ENCODE assay signal across 14 cellular contexts in genomic region chr12:132163911-132164288, GRCh38. TPM values are rescaled to one million over a fixed set of nuclear protein-coding genes. Genes with fewer than 3 reads are reported as not detected.
DNase-seq lines count a peak whose midpoint lies in the region; ATAC-seq, FAIRE-seq and TF ChIP-seq lines count a peak whose summit lies in the region.
"Had no signal": no experiment of that assay in that cellular context is flagged by ENCODE, and none has a peak within 500 bp of the region (broad histone marks: within the 10 kb centered on the region; RNA-seq: fewer than 3 reads in every experiment).

No MANE protein-coding gene starts in this region.

- TF ChIP-seq CTCF in HEK293 (tag by site-specific recombination; IDR thresholded peaks at IDR 0.05) (peak; percentile 73), GM12878 (IDR thresholded peaks at IDR 0.05 in 2 of 3, conservative IDR thresholded peaks at IDR 0.05 in 1 of 3; ENCODE audit: control insufficient read depth in 2 of 3, extremely low read depth in 1 of 3, insufficient read depth in 1 of 3, low read depth in 3 of 3, low read length in 3 of 3) (no peak), neural crest cell (conservative IDR thresholded peaks at IDR 0.05) (peak; percentile 46)

- H3K27me3 ChIP-seq in GM12878 (replicated peaks in 1 of 2; ENCODE audit: control insufficient read depth in 2 of 2, insufficient read depth in 2 of 2, low read length in 1 of 2) = no peaks in the 10 kb centered on the region

- POLR2A ChIA-PET in HEK293 (lab: Yijun Ruan, JAX) = no interaction called here
- POLR2A ChIA-PET in GM12878 (lab: Charles Lee) = no interaction called here

- no peak overlapping the region for H3K27ac Mint-ChIP-seq in neural crest cell (ENCODE audit: unreplicated experiment)
- H3K27ac Mint-ChIP-seq: activated T-cell treated with anti-CD3 and anti-CD28 coated beads, Interleukin-2, amount 50 U/mL, for 24 hours had no signal

- no peaks in the 10 kb centered on the region for H3K36me3 ChIP-seq in HEK293 (ENCODE audit: control insufficient read depth in 2 of 2, insufficient read depth in 1 of 2, low read length in 2 of 2)
- H3K36me3 ChIP-seq in GM12878 (ENCODE audit: control insufficient read depth in 2 of 2, insufficient read depth in 2 of 2, low read length in 1 of 2) = no peaks in the 10 kb centered on the region

- H3K9ac ChIP-seq in GM12878 (ENCODE audit: control insufficient read depth, insufficient read depth, low read length) = no peak overlapping the region

- H3K4me1 Mint-ChIP-seq in neural crest cell = no peaks in the 10 kb centered on the region

- TF ChIP-seq RAD21 in GM12878 (IDR thresholded peaks at IDR 0.05; ENCODE audit: insufficient read depth, low read depth, low read length) = no peak

- H3K4me2 ChIP-seq in GM12878 (ENCODE audit: control insufficient read depth, insufficient read depth) = no peak overlapping the region
- H3K4me2 ChIP-seq: PC-9 had no signal

- no peaks in the 10 kb centered on the region for H3K36me3 Mint-ChIP-seq in neural crest cell (ENCODE audit: low read depth)

- H3K27ac ChIP-seq in HEK293 (ENCODE audit: extremely low read depth, low read depth, low read length) (no peak overlapping the region), GM12878 (ENCODE audit: control insufficient read depth, insufficient read depth) (no peak overlapping the region)
- H3K27ac ChIP-seq: PC-9 had no signal

- intact Hi-C loops in GM12878 (cut with micrococcal nuclease; ENCODE audit: unreplicated experiment) = no loop called here

- no peak for TF ChIP-seq POLR2A in GM12878 (IDR thresholded peaks at IDR 0.05; ENCODE audit: low read depth, low read length)

- CTCF ChIA-PET in HEK293 (lab: Yijun Ruan, JAX) = interaction anchor here (1.8 to 3.2 kb wide), 2 partner anchors 10 to 251 kb away, joined by 5 to 13 read pairs; no protein-coding TSS in a partner anchor
- CTCF ChIA-PET in GM12878 (lab: Yijun Ruan, JAX) = interaction anchor here (1.8 kb wide), 1 partner anchor 10 kb away, joined by 6 read pairs; no protein-coding TSS in a partner anchor

- 96% methylated on average over 11 of the region's 11 CpGs for WGBS in GM12878 (ENCODE audit: insufficient coverage, insufficient replicate concordance, low lambda C conversion rate, missing lambda C conversion rate)

- no peak for FAIRE-seq in GM12878 (lab: Jason Lieb, UNC)

- H3K4me1 ChIP-seq in HEK293 (ENCODE audit: control insufficient read depth, insufficient read depth, low read length) (peaks cover 8% of the 10 kb centered on the region; the same call in 1 of the 2 replicates), GM12878 (ENCODE audit: control insufficient read depth, insufficient read depth, low read length) (no peaks in the 10 kb centered on the region)

- SMC1A ChIA-PET in GM12878 (lab: Charles Lee; ENCODE audit: uncharacterized antibody, unreplicated experiment) = no interaction called here

- H3K9me3 Mint-ChIP-seq in neural crest cell = peaks cover 7% of the 10 kb centered on the region
- H3K9me3 Mint-ChIP-seq: activated T-cell treated with anti-CD3 and anti-CD28 coated beads, Interleukin-2, amount 50 U/mL, for 24 hours had no signal

- H3K79me2 ChIP-seq in GM12878 (ENCODE audit: control insufficient read depth, insufficient read depth, low read length) = no peaks in the 10 kb centered on the region

- H3K4me3 ChIP-seq in HEK293 (ENCODE audit: low read depth, low read length) (no peak overlapping the region), GM12878 (no peak overlapping the region)
- H3K4me3 ChIP-seq: PC-9 had no signal

- DNase-seq in NCI-H2227 (lab: John Stamatoyannopoulos, UW; ENCODE audit: unreplicated experiment) (peak; percentile 13), NCI-H2227 treated with DMSO at 0.1 percent for 48 hours (lab: John Stamatoyannopoulos, UW) (no peak), GM12878 (ENCODE audit: low read depth, low spot score) (no peak), neural crest cell (ENCODE audit: low read depth, low spot score) (no peak), iPS-NIHi7 (ENCODE audit: extremely low spot score) (no peak), T-helper 1 cell (no peak)
- DNase-seq: activated T-cell treated with anti-CD3 and anti-CD28 coated beads, Interleukin-2, amount 50 U/mL, for 24 hours; NCI-H187 treated with DMSO at 0.1 percent for 48 hours; occipital lobe; PC-9; stimulated activated CD4-positive, alpha-beta T cell treated with anti-CD3 and anti-CD28 coated beads, Interleukin-2, amount 100 ng/mL, for 24 hours; stimulated activated naive CD8-positive, alpha-beta T cell treated with anti-CD3 and anti-CD28 coated beads, Interleukin-15, amount 100 ng/mL, for 72 hours had no signal

- no peak overlapping the region for H2AFZ ChIP-seq in GM12878 (ENCODE audit: control insufficient read depth, low read depth, low read length)
- H2AFZ ChIP-seq: PC-9 had no signal

- peaks cover 18% of the 10 kb centered on the region for H3K27me3 Mint-ChIP-seq in neural crest cell (ENCODE audit: low read depth)
- H3K27me3 Mint-ChIP-seq: activated T-cell treated with anti-CD3 and anti-CD28 coated beads, Interleukin-2, amount 50 U/mL, for 24 hours had no signal

- BruUV-seq in GM12878 (replicated peaks; lab: Mats Ljungman, UMichigan) = no TSS peak

- TF ChIP-seq EP300 in GM12878 (IDR thresholded peaks at IDR 0.05; ENCODE audit: borderline replicate concordance in 1 of 2, control insufficient read depth in 1 of 2, low read depth in 2 of 2, low read length in 2 of 2) = no peak

- ATAC-seq in GM12878 (peak; percentile 33; the same call in 2 of the 3 replicates), esophagus mucosa (no peak)

- RAD21 ChIA-PET in GM12878 (lab: Charles Lee; ENCODE audit: unreplicated experiment) = interaction anchor here (1.1 kb wide), 1 partner anchor 55 kb away, joined by 3 read pairs; no protein-coding TSS in a partner anchor

- H3K9me3 ChIP-seq in HEK293 (ENCODE audit: control insufficient read depth, insufficient read depth, low read depth, low read length) (no peaks in the 10 kb centered on the region), GM12878 (replicated peaks; ENCODE audit: control insufficient read depth, insufficient read depth, low read length) (no peaks in the 10 kb centered on the region)

- H3K4me3 Mint-ChIP-seq in neural crest cell = no peak overlapping the region
- H3K4me3 Mint-ChIP-seq: activated T-cell treated with anti-CD3 and anti-CD28 coated beads, Interleukin-2, amount 50 U/mL, for 24 hours had no signal

- no peaks in the 10 kb centered on the region for H4K20me1 ChIP-seq in GM12878 (ENCODE audit: control insufficient read depth, insufficient read depth)

- in situ Hi-C loops in GM12878 (cut with MboI) = no loop called here

TF ChIP-seq in HEK293, 187 proteins besides CTCF, POLR2A, EP300 and RAD21 (continues in another document):
- no peak for TF ChIP-seq ZNF133 (tag by site-specific recombination; IDR thresholded peaks at IDR 0.05)

TF ChIP-seq in GM12878, 131 proteins besides CTCF, POLR2A, EP300 and RAD21 (continues in another document):
- TF ChIP-seq, protein P1, sequence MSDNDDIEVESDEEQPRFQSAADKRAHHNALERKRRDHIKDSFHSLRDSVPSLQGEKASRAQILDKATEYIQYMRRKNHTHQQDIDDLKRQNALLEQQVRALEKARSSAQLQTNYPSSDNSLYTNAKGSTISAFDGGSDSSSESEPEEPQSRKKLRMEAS (IDR thresholded peaks at IDR 0.05; ENCODE audit: low read depth, low read length) = no peak
- TF ChIP-seq TCF7 (IDR thresholded peaks at IDR 0.05; ENCODE audit: borderline replicate concordance) = no peak
- no peak for TF ChIP-seq CEBPB (IDR thresholded peaks at IDR 0.05; ENCODE audit: borderline replicate concordance in 1 of 2, low read depth in 2 of 2, low read length in 2 of 2)
- no peak for TF ChIP-seq YY1 (IDR thresholded peaks at IDR 0.05; ENCODE audit: low read depth, low read length)
- no peak for TF ChIP-seq CBX5 (IDR thresholded peaks at IDR 0.05; ENCODE audit: low read depth)

RNA-seq across cellular contexts. Expression of gene NOC4L, which starts 19.6 kb away (rescaled TPM):
- 7.8 and 8.6 TPM in 2 replicates for total RNA-seq in GM12878 (2013; cell fraction: nucleolus; rRNA removed)
- total RNA-seq in GM12878 (2014; rRNA removed) = 22.6 and 32.0 TPM in 2 replicates
- total RNA-seq in GM12878 (2014; rRNA removed; fragmentation: Illumina TruSeq; extraction: Trizol) = 4.7 and 7.4 TPM in 2 replicates
- total RNA-seq in GM12878 (2021) = 45.2 and 45.3 TPM in 2 replicates
- 4.1 TPM for polyA plus RNA-seq in GM12878 (2011; ENCODE audit: low read depth)
- polyA plus RNA-seq in GM12878 (2011; rRNA removed) = 1.2 and 4.6 TPM in 2 replicates
- 8.2 and 9.6 TPM in 2 replicates for polyA plus RNA-seq in GM12878 (2011; cell fraction: cytosol; rRNA removed)
- 20.7 and 33.0 TPM in 2 replicates for polyA plus RNA-seq in GM12878 (2011; cell fraction: nucleus; rRNA removed)
- polyA plus RNA-seq in GM12878 (2012) = 18.3 and 19.4 TPM in 2 replicates
- 2.7 and 7.9 TPM in 2 replicates for polyA plus RNA-seq in GM12878 (2014; fragmentation: Illumina TruSeq; extraction: Trizol)
- polyA plus RNA-seq in GM12878 (2014; fragmentation: Nextera tagmentation; extraction: Ambion mirVana) = 1 to 10 TPM in 1 of 2 experiments, under 1 TPM in 1; 0.72 to 3.7 TPM
- polyA plus RNA-seq in GM12878 (2014; rRNA removed) = 22.6 and 32.9 TPM in 2 replicates
- 10 to 100 TPM; 65.0 to 68.2 TPM for polyA plus RNA-seq in GM12878 (2016; fragmentation: Nextera tagmentation; extraction: Ambion mirVana)
- 2.0 and 5.5 TPM in 2 replicates for polyA minus RNA-seq in GM12878 (2011; rRNA and poly(A)+ RNA removed)
- polyA minus RNA-seq in GM12878 (2011; cell fraction: cytosol; rRNA and poly(A)+ RNA removed) = 9.8 and 12.6 TPM in 2 replicates
- polyA minus RNA-seq in GM12878 (2011; cell fraction: nucleus; rRNA and poly(A)+ RNA removed) = 5.4 and 8.8 TPM in 2 replicates
- total RNA-seq in neural crest cell = 36.4 and 40.4 TPM in 2 replicates
- 18.1 TPM for total RNA-seq in esophagus mucosa

RNA-seq across cellular contexts. Expression of gene DDX51, which starts 19.8 kb away (rescaled TPM):
- total RNA-seq in GM12878 (2013; cell fraction: nucleolus; rRNA removed) = 42.9 and 51.7 TPM in 2 replicates
- 12.9 and 16.2 TPM in 2 replicates for total RNA-seq in GM12878 (2014; rRNA removed)
- 7.5 and 8.1 TPM in 2 replicates for total RNA-seq in GM12878 (2014; rRNA removed; fragmentation: Illumina TruSeq; extraction: Trizol)
- 27.7 and 29.1 TPM in 2 replicates for total RNA-seq in GM12878 (2021)
- polyA plus RNA-seq in GM12878 (2011; ENCODE audit: low read depth) = 8.2 TPM
- 4.6 and 9.4 TPM in 2 replicates for polyA plus RNA-seq in GM12878 (2011; rRNA removed)
- polyA plus RNA-seq in GM12878 (2011; cell fraction: cytosol; rRNA removed) = 10.0 and 18.0 TPM in 2 replicates
- 71.9 and 97.4 TPM in 2 replicates for polyA plus RNA-seq in GM12878 (2011; cell fraction: nucleus; rRNA removed)
- polyA plus RNA-seq in GM12878 (2012) = 15.6 and 23.5 TPM in 2 replicates
- 7.3 and 10.5 TPM in 2 replicates for polyA plus RNA-seq in GM12878 (2014; fragmentation: Illumina TruSeq; extraction: Trizol)
- 1 to 10 TPM in 1 of 2 experiments, under 1 TPM in 1; 0.97 to 1.6 TPM for polyA plus RNA-seq in GM12878 (2014; fragmentation: Nextera tagmentation; extraction: Ambion mirVana)
- polyA plus RNA-seq in GM12878 (2014; rRNA removed) = 24.9 and 26.7 TPM in 2 replicates
- polyA plus RNA-seq in GM12878 (2016; fragmentation: Nextera tagmentation; extraction: Ambion mirVana) = 10 to 100 TPM in 1 of 2 experiments, 1 to 10 TPM in 1; 1.7 to 10.3 TPM
- polyA minus RNA-seq in GM12878 (2011; rRNA and poly(A)+ RNA removed) = 8.0 and 11.4 TPM in 2 replicates
- 6.0 and 6.7 TPM in 2 replicates for polyA minus RNA-seq in GM12878 (2011; cell fraction: cytosol; rRNA and poly(A)+ RNA removed)
- 17.3 and 29.9 TPM in 2 replicates for polyA minus RNA-seq in GM12878 (2011; cell fraction: nucleus; rRNA and poly(A)+ RNA removed)
- 27.7 and 33.3 TPM in 2 replicates for total RNA-seq in neural crest cell
- 9.0 TPM for total RNA-seq in esophagus mucosa

Comparison
In these comparisons a context has a peak if more than half of its experiments do, and no peak if none do; other contexts are left out.
1. CTCF ChIP-seq: peak in HEK293 (single experiment) and neural crest cell (single experiment); none in GM12878 (0 of 3).